Comparison of ENCODE assay signal across 9 cellular contexts in the genomic region with DNA sequence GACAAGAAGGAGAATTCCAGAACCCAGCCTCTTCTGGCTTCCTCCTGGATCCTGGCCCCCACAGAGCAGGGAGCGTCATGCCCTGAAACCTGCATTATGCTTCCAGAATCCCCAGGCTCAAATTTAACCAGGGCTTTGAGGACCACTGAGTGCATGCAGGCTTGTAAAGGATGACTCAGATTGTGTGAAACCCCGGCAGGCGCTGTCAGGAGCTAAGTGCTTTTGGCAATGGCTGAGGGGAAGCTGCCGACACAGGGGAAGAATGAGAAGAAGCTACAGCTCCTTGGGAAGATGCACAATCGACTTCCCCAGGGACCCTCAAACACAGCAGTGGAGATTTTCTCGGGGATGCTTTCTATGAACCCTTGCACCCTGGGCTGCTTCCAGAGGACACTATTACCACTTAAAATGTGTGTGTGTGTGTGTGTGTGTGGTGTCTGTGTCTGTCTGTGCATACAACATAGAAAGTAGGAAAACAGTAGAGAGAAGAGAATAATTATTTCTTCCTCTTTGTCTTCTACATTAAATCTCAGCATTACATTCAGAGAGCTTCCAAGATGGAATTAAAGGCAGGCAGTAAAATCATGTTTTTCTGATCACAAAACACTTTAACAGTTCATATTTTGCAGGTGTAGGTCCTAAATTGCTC.
DNase-seq lines count a peak whose midpoint lies in the region; ATAC-seq and TF ChIP-seq lines count a peak whose summit lies in the region.
"Had no signal": no experiment of that assay in that cellular context is flagged by ENCODE, and none has a peak within 500 bp of the region (broad histone marks: within the 10 kb centered on the region; RNA-seq: fewer than 3 reads in every experiment).

No MANE protein-coding gene starts in this region.

- H3K27ac Mint-ChIP-seq in nephron progenitor cell: no peak overlapping the region
- H3K27ac Mint-ChIP-seq in activated naive CD4-positive, alpha-beta T cell treated with anti-CD3 and anti-CD28 coated beads, Interleukin-2, amount 50 U/mL, for 72 hours: no peak overlapping the region

- H2AK5ac ChIP-seq in IMR-90 (ENCODE audit: low read depth, low read length): peak overlapping the region; percentile 94

- CTCF ChIA-PET in IMR-90 (lab: Yijun Ruan, JAX): interaction anchor here (0.6 to 1.4 kb wide), 7 partner anchors 15 to 154 kb away, joined by 3 to 5 read pairs (median 3); no protein-coding TSS in a partner anchor

- H2BK120ac ChIP-seq in IMR-90 (ENCODE audit: low read depth, low read length): peak overlapping the region; percentile 97

- peak overlapping the region; percentile 78 to 95 for H4K8ac ChIP-seq in IMR-90 (ENCODE audit: low read depth in 2 of 2, low read length in 2 of 2)

- POLR2A ChIA-PET in IMR-90 (lab: Charles Lee; ENCODE audit: unreplicated experiment): no interaction called here

- TF ChIP-seq CTCF in AG09319 (IDR thresholded peaks at IDR 0.05; ENCODE audit: low read depth, low read length) (no peak), IMR-90 (conservative IDR thresholded peaks at IDR 0.05; ENCODE audit: low read depth, low read length) (no peak), nephron progenitor cell (IDR thresholded peaks at IDR 0.05) (no peak)

- H3K4me3 Mint-ChIP-seq in nephron progenitor cell: no peak overlapping the region

- H2BK20ac ChIP-seq in IMR-90 (ENCODE audit: low read depth, low read length): peak overlapping the region; percentile 97

- no peaks in the 10 kb centered on the region for H3K27me3 ChIP-seq in IMR-90 (ENCODE audit: control insufficient read depth, insufficient read depth, low read length)

- no peaks in the 10 kb centered on the region for H3K9me3 Mint-ChIP-seq in nephron progenitor cell
- peaks cover 17 to 21% of the 10 kb centered on the region in 2 donors for H3K9me3 Mint-ChIP-seq in activated naive CD4-positive, alpha-beta T cell treated with anti-CD3 and anti-CD28 coated beads, Interleukin-2, amount 50 U/mL, for 72 hours

- peak overlapping the region; percentile 88 for H3K27ac ChIP-seq in IMR-90 (ENCODE audit: insufficient read depth, low read length)

- H3K9me3 ChIP-seq in IMR-90 (ENCODE audit: control insufficient read depth, insufficient read depth, low read length): no peaks in the 10 kb centered on the region

- no peak; the same call in 1 of the 2 replicates for TF ChIP-seq RAD21 in IMR-90 (IDR thresholded peaks at IDR 0.05; ENCODE audit: low read length)

- peak overlapping the region; percentile 78 for H4K5ac ChIP-seq in IMR-90 (ENCODE audit: low read depth, low read length)

- peak overlapping the region; percentile 77 for H2AFZ ChIP-seq in IMR-90 (replicated peaks; ENCODE audit: low read length, poor library complexity)

- peak; percentile 44 for DNase-seq in AG09319 (ENCODE audit: extremely low read depth, low read depth)
- DNase-seq in IMR-90: peak; percentile 95
- peak; percentile 84 for DNase-seq in brain pericyte (ENCODE audit: low read depth, low spot score)
- DNase-seq in mucosa of gallbladder (ENCODE audit: low spot score): peak; percentile 32
- DNase-seq in effector CD8-positive, alpha-beta T cell (lab: John Stamatoyannopoulos, UW): no peak
- DNase-seq in nephron progenitor cell: no peak
- DNase-seq in activated naive CD4-positive, alpha-beta T cell treated with anti-CD3 and anti-CD28 coated beads, Interleukin-2, amount 50 U/mL, for 72 hours (ENCODE audit: low spot score in 2 of 2): no peak

- H3K4me2 ChIP-seq in IMR-90 (ENCODE audit: low read depth, low read length): peak overlapping the region; percentile 60

- peak; percentile 59 for ATAC-seq in IMR-90 (ENCODE audit: low read depth)
- no peak for ATAC-seq in activated naive CD4-positive, alpha-beta T cell treated with anti-CD3 and anti-CD28 coated beads, Interleukin-2, amount 50 U/mL, for 72 hours
- no peak for ATAC-seq in HG03039 (IDR thresholded peaks at IDR 0.05; ENCODE audit: unreplicated experiment)

- H2BK5ac ChIP-seq in IMR-90 (ENCODE audit: low read depth, low read length, poor library complexity, severe bottlenecking): peak overlapping the region; percentile 87

- H4K91ac ChIP-seq in IMR-90 (ENCODE audit: insufficient read depth, low read depth, low read length): peak overlapping the region; percentile 93

- peak overlapping the region; percentile 97 for H3K4ac ChIP-seq in IMR-90 (ENCODE audit: low read depth, low read length)

- H3K4me1 ChIP-seq in IMR-90 (ENCODE audit: control insufficient read depth, insufficient read depth, low read length): peaks cover 43% of the 10 kb centered on the region

- WGBS in IMR-90 (ENCODE audit: extremely low coverage in 2 of 2, insufficient read length in 1 of 2), 2 experiments: 0% methylated on average over 2 of the region's 6 CpGs; no CpG with 5 or more reads in 1 of the 2 experiments

- H3K36me3 ChIP-seq in IMR-90 (ENCODE audit: control insufficient read depth, insufficient read depth, low read length): no peaks in the 10 kb centered on the region

- H3K79me1 ChIP-seq in IMR-90 (ENCODE audit: low read depth in 1 of 2, low read length in 2 of 2): peaks cover 0 to 19% of the 10 kb centered on the region in 2 experiments; a peak in 2 of 4 replicates

- H3K56ac ChIP-seq in IMR-90 (ENCODE audit: extremely low read depth, insufficient read depth, low read length): peak overlapping the region; percentile 94

- peaks cover 23% of the 10 kb centered on the region for H3K4me1 Mint-ChIP-seq in nephron progenitor cell

- H3K27me3 Mint-ChIP-seq in nephron progenitor cell (ENCODE audit: low read depth, poor library complexity): peaks cover 7% of the 10 kb centered on the region

- BruUV-seq in IMR-90 (replicated peaks; lab: Mats Ljungman, UMichigan): no TSS peak

- dilution Hi-C loops in IMR-90 (cut with HindIII; ENCODE audit: low sequenced_read_pairs, unreplicated experiment): no loop called here

- no peak overlapping the region for H3K4me3 ChIP-seq in IMR-90 (ENCODE audit: insufficient read depth, low read depth, low read length)
- H3K4me3 ChIP-seq: skin epidermis had no signal

- H3K14ac ChIP-seq in IMR-90 (replicated peaks; ENCODE audit: low read depth, low read length): peak overlapping the region; percentile 86; the same call in 1 of the 2 replicates

- TF ChIP-seq POLR2A in IMR-90 (IDR thresholded peaks at IDR 0.05; ENCODE audit: low read depth, low read length): no peak

- intact Hi-C loops in IMR-90 (cut with micrococcal nuclease): loop anchor here (10.0 kb wide), 1 partner anchor 182 kb away; a partner anchor contains a TSS

- no peaks in the 10 kb centered on the region for H4K20me1 ChIP-seq in IMR-90 (ENCODE audit: insufficient read depth, low read length)

- H3K9ac ChIP-seq in IMR-90 (ENCODE audit: low read depth, low read length): peak overlapping the region; percentile 64

- peak overlapping the region; percentile 95 for H3K23ac ChIP-seq in IMR-90 (ENCODE audit: low read depth, low read length)

- H3K18ac ChIP-seq in IMR-90 (ENCODE audit: low read depth, low read length): peak overlapping the region; percentile 66

- H2AK9ac ChIP-seq in IMR-90 (replicated peaks; ENCODE audit: low read depth, low read length, poor library complexity): peak overlapping the region; percentile 32

- H3K9me1 ChIP-seq in IMR-90 (ENCODE audit: insufficient read depth, low read length): peaks cover 37% of the 10 kb centered on the region

- in situ Hi-C loops in IMR-90 (cut with MboI; ENCODE audit: low sequenced_read_pairs): no loop called here

- no peaks in the 10 kb centered on the region for H3K36me3 Mint-ChIP-seq in nephron progenitor cell (ENCODE audit: low read depth)
- peaks cover 23 to 39% of the 10 kb centered on the region in 2 donors for H3K36me3 Mint-ChIP-seq in activated naive CD4-positive, alpha-beta T cell treated with anti-CD3 and anti-CD28 coated beads, Interleukin-2, amount 50 U/mL, for 72 hours

- peak overlapping the region; percentile 99; the same call in 2 of the 3 replicates for H2BK15ac ChIP-seq in IMR-90 (ENCODE audit: low read depth, low read length)

TF ChIP-seq in IMR-90, 13 proteins besides CTCF, POLR2A, EP300 and RAD21:
- TF ChIP-seq CEBPB (IDR thresholded peaks at IDR 0.05; ENCODE audit: low read depth, low read length): no peak
- TF ChIP-seq MAFK (IDR thresholded peaks at IDR 0.05; ENCODE audit: low read depth, low read length): no peak
- TF ChIP-seq FOS (IDR thresholded peaks at IDR 0.05; ENCODE audit: low read depth, low read length): peak; percentile 71
- 0 out of 2 replicates have a peak, but pooled peaks have one; percentile 25 for TF ChIP-seq MXI1 (IDR thresholded peaks at IDR 0.05; ENCODE audit: borderline replicate concordance, low read depth, low read length)
- peak; percentile 64 for TF ChIP-seq MAZ (IDR thresholded peaks at IDR 0.05; ENCODE audit: borderline replicate concordance, low read depth, low read length)
- no peak for TF ChIP-seq SMC3 (IDR thresholded peaks at IDR 0.05; ENCODE audit: low read depth, low read length)
- peak; percentile 27; the same call in 1 of the 2 replicates for TF ChIP-seq BHLHE40 (IDR thresholded peaks at IDR 0.05; ENCODE audit: low read depth, low read length)

Comparison
In these comparisons a context has a peak if more than half of its experiments do, and no peak if none do; other contexts are left out.
1. DNase-seq: peak in AG09319 (single experiment), IMR-90 (single experiment), brain pericyte (single experiment) and mucosa of gallbladder (single experiment); none in effector CD8-positive, alpha-beta T cell (single experiment), nephron progenitor cell (single experiment) and activated naive CD4-positive, alpha-beta T cell treated with anti-CD3 and anti-CD28 coated beads, Interleukin-2, amount 50 U/mL, for 72 hours (0 of 2).